13 cellular contexts compared by ENCODE assay signal in the genomic region with DNA sequence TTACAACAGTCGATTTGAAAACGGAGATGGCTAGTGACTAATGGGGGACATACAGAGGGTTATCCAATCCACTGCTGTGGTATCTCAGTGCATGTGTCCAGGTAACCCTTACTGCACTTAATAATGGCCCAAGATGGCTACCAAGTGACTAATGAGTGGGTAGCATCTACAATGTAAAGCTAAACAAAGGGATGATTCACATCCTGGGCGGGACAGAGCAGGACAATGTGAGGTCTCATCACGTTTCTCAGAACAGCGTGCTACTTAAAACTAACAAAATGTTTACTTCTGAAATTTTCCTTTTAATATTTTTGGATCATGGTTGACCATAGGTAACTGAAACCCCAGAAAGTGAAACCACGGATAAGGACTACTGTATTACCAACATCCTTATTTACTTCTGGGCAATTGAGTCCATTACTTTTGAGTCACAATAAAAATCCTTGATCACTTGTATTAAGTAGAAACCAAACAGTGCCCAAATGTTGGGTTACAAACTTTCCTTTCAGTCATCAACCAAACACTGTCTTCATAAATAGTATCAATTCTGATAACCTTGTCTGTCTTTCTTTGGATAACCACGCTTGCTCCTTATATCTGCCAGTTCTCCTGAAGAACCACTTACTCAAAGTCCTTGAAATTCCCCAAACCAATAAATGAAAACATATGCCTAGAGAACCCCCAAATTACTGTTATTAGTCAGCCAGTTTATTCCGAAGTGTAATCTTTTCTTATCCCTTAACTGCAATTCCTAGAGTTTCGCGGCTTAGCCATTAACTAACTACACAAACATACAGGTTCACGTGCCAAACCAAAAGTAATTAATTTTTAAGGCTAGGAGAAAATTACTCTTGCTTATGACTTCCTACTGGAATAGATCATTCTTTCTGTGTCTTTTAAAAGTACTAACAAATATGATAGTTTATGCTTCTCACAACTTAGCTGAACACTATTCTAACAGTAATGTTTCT. TPM values are rescaled to one million over a fixed set of nuclear protein-coding genes. Genes with fewer than 3 reads are reported as not detected.
DNase-seq lines count a peak whose midpoint lies in the region; ATAC-seq and TF ChIP-seq lines count a peak whose summit lies in the region.
"Had no signal": no experiment of that assay in that cellular context is flagged by ENCODE, and none has a peak within 500 bp of the region (broad histone marks: within the 10 kb centered on the region; RNA-seq: fewer than 3 reads in every experiment).

No MANE protein-coding gene starts in this region.

- peaks cover 3% of the 10 kb centered on the region for H3K9me3 Mint-ChIP-seq in activated CD4-positive, alpha-beta memory T cell treated with anti-CD3 and anti-CD28 coated beads, Interleukin-2, amount 10 ng/mL, durations not matched to agents 7 days and 5 days
- H3K9me3 Mint-ChIP-seq in glutamatergic neuron (ENCODE audit: unreplicated experiment) = peaks cover 9% of the 10 kb centered on the region
- H3K9me3 Mint-ChIP-seq in GM23338 = no peaks in the 10 kb centered on the region
- H3K9me3 Mint-ChIP-seq: CD8-positive, alpha-beta memory T cell had no signal

- no peaks in the 10 kb centered on the region for H3K9me2 ChIP-seq in GM23338 (ENCODE audit: insufficient read depth)

- H3K4me1 ChIP-seq in foreskin keratinocyte (peaks cover 12% of the 10 kb centered on the region), GM23338 (ENCODE audit: insufficient read depth) (peaks cover 3% of the 10 kb centered on the region; the same call in 1 of the 2 replicates)

- H3F3A ChIP-seq in GM23338 (replicated peaks; ENCODE audit: low read depth) = no peaks in the 10 kb centered on the region

- no peak overlapping the region for H2AFZ ChIP-seq in GM23338

- no peak overlapping the region for H3K4me3 Mint-ChIP-seq in activated CD4-positive, alpha-beta memory T cell treated with anti-CD3 and anti-CD28 coated beads, Interleukin-2, amount 10 ng/mL, durations not matched to agents 7 days and 5 days
- H3K4me3 Mint-ChIP-seq in glutamatergic neuron (ENCODE audit: unreplicated experiment) = no peak overlapping the region
- no peak overlapping the region for H3K4me3 Mint-ChIP-seq in GM23338
- H3K4me3 Mint-ChIP-seq: activated naive CD8-positive, alpha-beta T cell; CD8-positive, alpha-beta memory T cell had no signal

- DNase-seq in HCEC 1CT (peak; percentile 81), foreskin keratinocyte (peak; percentile 73 to 83), GM10266 (ENCODE audit: extremely low spot score) (no peak), NCI-H2029 (lab: John Stamatoyannopoulos, UW) (no peak), glutamatergic neuron (no peak), GM23338 (ENCODE audit: low spot score) (no peak)
- DNase-seq in activated CD4-positive, alpha-beta memory T cell treated with anti-CD3 and anti-CD28 coated beads, Interleukin-2, amount 10 ng/mL, durations not matched to agents 7 days and 5 days = peak; percentile 42
- DNase-seq: CD8-positive, alpha-beta memory T cell; head of caudate nucleus; NCI-H446 had no signal

- CTCF ChIA-PET in activated CD4-positive, alpha-beta memory T cell treated with anti-CD3 and anti-CD28 coated beads, Interleukin-2, amount 10 ng/mL, durations not matched to agents 7 days and 5 days (lab: Charles Lee) = interaction anchor here (1.3 kb wide), 1 partner anchor 11 kb away, joined by 3 read pairs; no protein-coding TSS in a partner anchor

- no peaks in the 10 kb centered on the region for H3K79me2 ChIP-seq in GM23338 (replicated peaks; ENCODE audit: insufficient read depth)

- H3K27me3 Mint-ChIP-seq in activated CD4-positive, alpha-beta memory T cell treated with anti-CD3 and anti-CD28 coated beads, Interleukin-2, amount 10 ng/mL, durations not matched to agents 7 days and 5 days = no peaks in the 10 kb centered on the region
- peaks cover 8% of the 10 kb centered on the region for H3K27me3 Mint-ChIP-seq in glutamatergic neuron (ENCODE audit: unreplicated experiment)
- no peaks in the 10 kb centered on the region for H3K27me3 Mint-ChIP-seq in GM23338 (ENCODE audit: insufficient read depth, low read depth, poor library complexity)
- H3K27me3 Mint-ChIP-seq: activated naive CD8-positive, alpha-beta T cell; CD8-positive, alpha-beta memory T cell had no signal

- H3K36me3 Mint-ChIP-seq in activated CD4-positive, alpha-beta memory T cell treated with anti-CD3 and anti-CD28 coated beads, Interleukin-2, amount 10 ng/mL, durations not matched to agents 7 days and 5 days (ENCODE audit: low read depth) = peaks cover 65% of the 10 kb centered on the region
- H3K36me3 Mint-ChIP-seq in glutamatergic neuron (ENCODE audit: unreplicated experiment) = peaks cover 6% of the 10 kb centered on the region
- peaks cover 4% of the 10 kb centered on the region; the same call in 1 of the 3 replicates for H3K36me3 Mint-ChIP-seq in GM23338 (ENCODE audit: low read depth)

- no peak for TF ChIP-seq CTCF in 22Rv1 (IDR thresholded peaks at IDR 0.05)
- TF ChIP-seq CTCF in foreskin keratinocyte (conservative IDR thresholded peaks at IDR 0.05) = no peak
- no peak for TF ChIP-seq CTCF in GM10266 (IDR thresholded peaks at IDR 0.05; ENCODE audit: control insufficient read depth, insufficient read depth, low read depth, missing control alignments)
- no peak for TF ChIP-seq CTCF in glutamatergic neuron (IDR thresholded peaks at IDR 0.05; ENCODE audit: partially characterized antibody, unreplicated experiment)
- no peak for TF ChIP-seq CTCF in GM23338 (conservative IDR thresholded peaks at IDR 0.05; ENCODE audit: low read depth in 2 of 2)

- peak overlapping the region; percentile 36 for H3K27ac Mint-ChIP-seq in activated CD4-positive, alpha-beta memory T cell treated with anti-CD3 and anti-CD28 coated beads, Interleukin-2, amount 10 ng/mL, durations not matched to agents 7 days and 5 days
- H3K27ac Mint-ChIP-seq in glutamatergic neuron (ENCODE audit: unreplicated experiment) (no peak overlapping the region), GM23338 (no peak overlapping the region; the same call in 1 of the 2 replicates)
- H3K27ac Mint-ChIP-seq: activated naive CD8-positive, alpha-beta T cell; CD8-positive, alpha-beta memory T cell had no signal

- POLR2A ChIA-PET in activated CD4-positive, alpha-beta memory T cell treated with anti-CD3 and anti-CD28 coated beads, Interleukin-2, amount 10 ng/mL, durations not matched to agents 7 days and 5 days (lab: Charles Lee) = interaction anchor here (0.5 to 1.3 kb wide), 3 partner anchors 40 to 49 kb away, joined by 3 to 5 read pairs (median 3); no protein-coding TSS in a partner anchor

- no peak overlapping the region for H3K4me2 ChIP-seq in GM23338

- H3K36me3 ChIP-seq in GM23338 (ENCODE audit: insufficient read depth) = no peaks in the 10 kb centered on the region
- H3K36me3 ChIP-seq: HAP-1 had no signal

- H3K27me3 ChIP-seq in foreskin keratinocyte = no peaks in the 10 kb centered on the region
- no peaks in the 10 kb centered on the region for H3K27me3 ChIP-seq in GM23338 (ENCODE audit: insufficient read depth)

- peaks cover 21% of the 10 kb centered on the region for H3K4me1 Mint-ChIP-seq in activated CD4-positive, alpha-beta memory T cell treated with anti-CD3 and anti-CD28 coated beads, Interleukin-2, amount 10 ng/mL, durations not matched to agents 7 days and 5 days
- peaks cover 24% of the 10 kb centered on the region for H3K4me1 Mint-ChIP-seq in glutamatergic neuron (ENCODE audit: low read depth, unreplicated experiment)
- H3K4me1 Mint-ChIP-seq in GM23338 = peaks cover 8% of the 10 kb centered on the region; the same call in 2 of the 3 replicates

- H3K4me3 ChIP-seq in GM23338 = no peak overlapping the region
- H3K4me3 ChIP-seq: HAP-1 had no signal

- H3K27ac ChIP-seq in 22Rv1 (peak overlapping the region; percentile 35), foreskin keratinocyte (peak overlapping the region; percentile 72), GM23338 (ENCODE audit: low read depth) (no peak overlapping the region)

- ATAC-seq in foreskin keratinocyte (peak; percentile 99), GM23338 (no peak)

- H4K20me1 ChIP-seq in GM23338 (replicated peaks; ENCODE audit: insufficient read depth) = no peaks in the 10 kb centered on the region

TF ChIP-seq in GM23338, 12 proteins besides CTCF, POLR2A, EP300 and RAD21 (continues in another document):
- TF ChIP-seq ZNF331 (CRISPR knock-in tag; IDR thresholded peaks at IDR 0.05; ENCODE audit: low read depth) (no peak), POLR2AphosphoS5 (IDR thresholded peaks at IDR 0.05; ENCODE audit: low read depth) (no peak), ZNF114 (CRISPR knock-in tag; IDR thresholded peaks at IDR 0.05) (no peak), EZH2 (IDR thresholded peaks at IDR 0.05; ENCODE audit: low read depth, unreplicated experiment) (no peak), EZH2phosphoT487 (IDR thresholded peaks at IDR 0.05; ENCODE audit: unreplicated experiment) (no peak), REST (IDR thresholded peaks at IDR 0.05; ENCODE audit: unreplicated experiment) (no peak)

RNA-seq across cellular contexts. Expression of gene ELL2, which starts 59.7 kb away (rescaled TPM):
- 10 to 100 TPM; 54.4 to 59.0 TPM for total RNA-seq in activated CD4-positive, alpha-beta memory T cell treated with anti-CD3 and anti-CD28 coated beads, Interleukin-2, amount 10 ng/mL, durations not matched to agents 7 days and 5 days
- total RNA-seq in foreskin keratinocyte = 84.5 and 88.6 TPM in 2 replicates
- 22.1 and 27.2 TPM in 2 replicates for polyA plus RNA-seq in foreskin keratinocyte
- 97.0 TPM for total RNA-seq in glutamatergic neuron (ENCODE audit: unreplicated experiment)
- 17.7 and 32.6 TPM in 2 replicates for total RNA-seq in GM23338 (2014; rRNA removed; shearing (Covaris generic))
- 5.8 and 7.4 TPM in 2 replicates for polyA plus RNA-seq in GM23338 (2016; fragmentation: Nextera tagmentation; extraction: Ambion mirVana)

Comparison
In these comparisons a context has a peak if more than half of its experiments do, and no peak if none do; other contexts are left out.
1. DNase-seq: peak in HCEC 1CT (single experiment), activated CD4-positive, alpha-beta memory T cell treated with anti-CD3 and anti-CD28 coated beads, Interleukin-2, amount 10 ng/mL, durations not matched to agents 7 days and 5 days (single experiment) and foreskin keratinocyte (2 of 2); none in GM10266 (single experiment), NCI-H2029 (single experiment), glutamatergic neuron (single experiment) and GM23338 (single experiment).